In genomic region chr3:38038447-38038911, GRCh38 we compare ENCODE assay signal across 10 cellular contexts. TPM values are rescaled to one million over a fixed set of nuclear protein-coding genes. Genes with fewer than 3 reads are reported as not detected.
A peak's percentile ranks its signal among the peaks of the same experiment; 100 is the strongest.
DNase-seq lines count a peak whose midpoint lies in the region; ATAC-seq, FAIRE-seq and TF ChIP-seq lines count a peak whose summit lies in the region.
"Had no signal": no experiment of that assay in that cellular context is flagged by ENCODE, and none has a peak within 500 bp of the region (broad histone marks: within the 10 kb centered on the region; RNA-seq: fewer than 3 reads in every experiment).

No MANE protein-coding gene starts in this region.

- intact Hi-C loops in activated CD4-positive, alpha-beta T cell treated with anti-CD3 and anti-CD28 coated beads, Interleukin-2, amount 10 ng/mL, durations not matched to agents 24 days and 14 days (cut with micrococcal nuclease), result loop anchor here (1.0 to 2.0 kb wide), 3 partner anchors 9 to 126 kb away; partner anchors contain the start of genes OXSR1 and PLCD1
- intact Hi-C loops in endothelial cell of umbilical vein (cut with micrococcal nuclease) (no loop called here), spleen (cut with DNase I; ENCODE audit: low total_unique reads) (no loop called here)

- H3K9ac ChIP-seq in endothelial cell of umbilical vein (replicated peaks; ENCODE audit: extremely low read depth, insufficient read depth, low read length), result no peak overlapping the region

- no peaks in the 10 kb centered on the region for H3K79me2 ChIP-seq in endothelial cell of umbilical vein (ENCODE audit: control insufficient read depth, insufficient read depth, low read length)

- H3K27ac ChIP-seq in endothelial cell of umbilical vein (ENCODE audit: insufficient read depth, low read depth, low read length), result no peak overlapping the region
- H3K27ac ChIP-seq in spleen, result peak overlapping the region; percentile 48 to 86 (median 67)
- no peak overlapping the region for H3K27ac ChIP-seq in suprapubic skin
- H3K27ac ChIP-seq: breast epithelium had no signal

- peak overlapping the region; percentile 55 for H3K4me2 ChIP-seq in endothelial cell of umbilical vein (ENCODE audit: insufficient read depth, low read length)

- TF ChIP-seq EP300 in suprapubic skin (IDR thresholded peaks at IDR 0.05), result no peak

- peak overlapping the region; percentile 58 for H2AFZ ChIP-seq in endothelial cell of umbilical vein (ENCODE audit: low read depth, low read length)

- 50 to 64% (median 55%) methylated on average over 5 of the region's 5 CpGs for WGBS in spleen, 5 donors
- WGBS in suprapubic skin, result 79% methylated on average over 5 of the region's 5 CpGs

- dilution Hi-C loops in endothelial cell of umbilical vein (cut with MboI; ENCODE audit: extremely low pct_ligation_motif_present, low sequenced_read_pairs), result no loop called here

- peaks cover 28% of the 10 kb centered on the region for H3K4me1 Mint-ChIP-seq in activated CD4-positive, alpha-beta T cell treated with anti-CD3 and anti-CD28 coated beads, Interleukin-2, amount 10 ng/mL, durations not matched to agents 24 days and 14 days

- H3K36me3 Mint-ChIP-seq in activated CD4-positive, alpha-beta T cell treated with anti-CD3 and anti-CD28 coated beads, Interleukin-2, amount 10 ng/mL, durations not matched to agents 24 days and 14 days (ENCODE audit: low read depth), result peaks cover 10% of the 10 kb centered on the region

- H4K20me1 ChIP-seq in endothelial cell of umbilical vein (replicated peaks; ENCODE audit: control insufficient read depth, extremely low read depth, insufficient read depth, low read length), result no peaks in the 10 kb centered on the region

- CTCF ChIA-PET in endothelial cell of umbilical vein (lab: Charles Lee), result interaction anchor here (1.0 to 1.2 kb wide), 2 partner anchors 9 to 64 kb away, joined by 3 to 6 read pairs; partner anchors contain the start of gene PLCD1

- POLR2A ChIA-PET in endothelial cell of umbilical vein (lab: Charles Lee), result no interaction called here

- FAIRE-seq in endothelial cell of umbilical vein (lab: Jason Lieb, UNC), result no peak

- H3K4me3 ChIP-seq in Jurkat, Clone E6-1 (ENCODE audit: low read length), result peak overlapping the region; percentile 62
- no peak overlapping the region for H3K4me3 ChIP-seq in endothelial cell of umbilical vein (replicated peaks in 1 of 3; ENCODE audit: insufficient read depth in 1 of 3, low read depth in 1 of 3, low read length in 3 of 3)
- H3K4me3 ChIP-seq in spleen, result peak overlapping the region in 2 of 8 donors; percentile 59 to 83
- H3K4me3 ChIP-seq in suprapubic skin, result no peak overlapping the region

- peaks cover 8% of the 10 kb centered on the region for H3K9me3 Mint-ChIP-seq in activated CD4-positive, alpha-beta T cell treated with anti-CD3 and anti-CD28 coated beads, Interleukin-2, amount 10 ng/mL, durations not matched to agents 24 days and 14 days

- peak overlapping the region; percentile 59 for H3K4me3 Mint-ChIP-seq in activated CD4-positive, alpha-beta T cell treated with anti-CD3 and anti-CD28 coated beads, Interleukin-2, amount 10 ng/mL, durations not matched to agents 24 days and 14 days

- H3K9me3 ChIP-seq in endothelial cell of umbilical vein (replicated peaks; ENCODE audit: control insufficient read depth, insufficient read depth, low read length), result no peaks in the 10 kb centered on the region
- H3K9me3 ChIP-seq in spleen, result no peaks in the 10 kb centered on the region
- H3K9me3 ChIP-seq in suprapubic skin, result no peaks in the 10 kb centered on the region
- H3K9me3 ChIP-seq: breast epithelium had no signal

- H3K36me3 ChIP-seq in endothelial cell of umbilical vein (ENCODE audit: control insufficient read depth in 2 of 2, extremely low read depth in 1 of 2, insufficient read depth in 2 of 2, low read length in 2 of 2), result no peaks in the 10 kb centered on the region
- H3K36me3 ChIP-seq in spleen, result no peaks in the 10 kb centered on the region
- H3K36me3 ChIP-seq in suprapubic skin, result no peaks in the 10 kb centered on the region
- H3K36me3 ChIP-seq: breast epithelium had no signal

- TF ChIP-seq CTCF in endothelial cell of umbilical vein (IDR thresholded peaks at IDR 0.05; ENCODE audit: extremely low read depth in 1 of 2, insufficient read depth in 1 of 2, low read depth in 1 of 2, low read length in 2 of 2), result no peak
- no peak for TF ChIP-seq CTCF in spleen (IDR thresholded peaks at IDR 0.05 in 8 of 11, conservative IDR thresholded peaks at IDR 0.05 in 3 of 11)
- TF ChIP-seq CTCF in suprapubic skin (IDR thresholded peaks at IDR 0.05), result no peak

- DNase-seq in Jurkat, Clone E6-1 (ENCODE audit: low read depth, low spot score), result no peak
- DNase-seq in activated CD4-positive, alpha-beta T cell treated with anti-CD3 and anti-CD28 coated beads, Interleukin-2, amount 10 ng/mL, durations not matched to agents 24 days and 14 days, result peak; percentile 83
- DNase-seq in endothelial cell of umbilical vein (ENCODE audit: low read depth, low spot score), result no peak
- no peak for DNase-seq in spleen
- DNase-seq in suprapubic skin (ENCODE audit: low spot score in 2 of 2), result no peak
- DNase-seq in NCI-H526 treated with DMSO at 0.1 percent for 48 hours (lab: John Stamatoyannopoulos, UW), result no peak
- DNase-seq: SHP77 treated with DMSO at 0.1 percent for 48 hours had no signal

- H3K27me3 ChIP-seq in endothelial cell of umbilical vein (ENCODE audit: control insufficient read depth in 2 of 2, insufficient read depth in 2 of 2, low read length in 2 of 2), result peaks cover 9 to 10% of the 10 kb centered on the region in 2 experiments
- peaks cover 0 to 3% (median 0%) of the 10 kb centered on the region in 7 donors for H3K27me3 ChIP-seq in spleen (replicated peaks in 1 of 7)
- no peaks in the 10 kb centered on the region for H3K27me3 ChIP-seq in suprapubic skin
- H3K27me3 ChIP-seq: breast epithelium had no signal

- H3K9me1 ChIP-seq in endothelial cell of umbilical vein (replicated peaks; ENCODE audit: control insufficient read depth, extremely low read depth, insufficient read depth, low read length), result no peaks in the 10 kb centered on the region

- H3K27ac Mint-ChIP-seq in activated CD4-positive, alpha-beta T cell treated with anti-CD3 and anti-CD28 coated beads, Interleukin-2, amount 10 ng/mL, durations not matched to agents 24 days and 14 days, result peak overlapping the region; percentile 89

- H3K27me3 Mint-ChIP-seq in activated CD4-positive, alpha-beta T cell treated with anti-CD3 and anti-CD28 coated beads, Interleukin-2, amount 10 ng/mL, durations not matched to agents 24 days and 14 days, result peaks cover 2% of the 10 kb centered on the region

- ATAC-seq in GM19328 (IDR thresholded peaks at IDR 0.05; ENCODE audit: unreplicated experiment), result no peak

- no TSS peak for BruUV-seq in endothelial cell of umbilical vein (replicated peaks; lab: Mats Ljungman, UMichigan)

- H3K4me1 ChIP-seq in endothelial cell of umbilical vein (ENCODE audit: control insufficient read depth, extremely low read depth, insufficient read depth, low read length) (peaks cover 9% of the 10 kb centered on the region), spleen (peaks cover 3 to 26% (median 21%) of the 10 kb centered on the region in 6 donors), suprapubic skin (peaks cover 20% of the 10 kb centered on the region)
- H3K4me1 ChIP-seq: breast epithelium had no signal

- TF ChIP-seq POLR2A in endothelial cell of umbilical vein (IDR thresholded peaks at IDR 0.05; ENCODE audit: low read depth, low read length) (no peak), spleen (IDR thresholded peaks at IDR 0.05) (no peak), suprapubic skin (IDR thresholded peaks at IDR 0.05) (no peak)

RNA-seq across cellular contexts. Expression of gene DLEC1, which starts 0.5 kb away (rescaled TPM):
- polyA plus RNA-seq in Jurkat, Clone E6-1 (2012; ENCODE audit: insufficient read depth, insufficient read length), result 0.79 TPM
- total RNA-seq in activated CD4-positive, alpha-beta T cell treated with anti-CD3 and anti-CD28 coated beads, Interleukin-2, amount 10 ng/mL, durations not matched to agents 24 days and 14 days, result 0.17 and 0.54 TPM in 2 replicates
- total RNA-seq in endothelial cell of umbilical vein (not detected in 2 replicates), spleen (1 to 10 TPM in 5 of 7 donors, under 1 TPM in 2; 0.52 to 2.3 (median 1.5) TPM), suprapubic skin (1 to 10 TPM in 1 of 4 donors, under 1 TPM in 3; 0.19 to 2.1 (median 0.50) TPM)
- polyA plus RNA-seq in endothelial cell of umbilical vein (not detected in 2 replicates), spleen (under 1 TPM; 0.36 to 0.57 (median 0.42) TPM)
- not detected in 2 replicates for polyA plus RNA-seq in endothelial cell of umbilical vein (2011; cell fraction: cytosol; rRNA removed)
- 0.13 and 0.14 TPM in 2 replicates for polyA plus RNA-seq in endothelial cell of umbilical vein (2011; cell fraction: nucleus; rRNA removed)
- not detected in 2 replicates for polyA plus RNA-seq in endothelial cell of umbilical vein (2012)
- 0.04 TPM in 1 of 2 replicates, not detected in the other for polyA minus RNA-seq in endothelial cell of umbilical vein
- not detected for polyA minus RNA-seq in endothelial cell of umbilical vein (2011; cell fraction: cytosol; rRNA and poly(A)+ RNA removed)
- polyA minus RNA-seq in endothelial cell of umbilical vein (2011; cell fraction: nucleus; rRNA and poly(A)+ RNA removed), result not detected in 2 replicates
- total RNA-seq: LHCN-M2 had no signal

RNA-seq across cellular contexts. Expression of gene PLCD1, which starts 9.0 kb away (rescaled TPM):
- polyA plus RNA-seq in Jurkat, Clone E6-1 (2012; ENCODE audit: insufficient read depth, insufficient read length), result 5.1 TPM
- total RNA-seq in activated CD4-positive, alpha-beta T cell treated with anti-CD3 and anti-CD28 coated beads, Interleukin-2, amount 10 ng/mL, durations not matched to agents 24 days and 14 days, result 4.1 and 4.2 TPM in 2 replicates
- total RNA-seq in endothelial cell of umbilical vein (15.3 and 18.5 TPM in 2 replicates), spleen (10 to 100 TPM; 16.3 to 24.0 (median 20.8) TPM), suprapubic skin (10 to 100 TPM; 32.3 to 42.2 (median 39.3) TPM)
- polyA plus RNA-seq in endothelial cell of umbilical vein (12.6 and 13.1 TPM in 2 replicates), spleen (10 to 100 TPM; 11.8 to 13.3 (median 12.7) TPM)
- 6.9 and 9.4 TPM in 2 replicates for polyA plus RNA-seq in endothelial cell of umbilical vein (2011; cell fraction: cytosol; rRNA removed)
- polyA plus RNA-seq in endothelial cell of umbilical vein (2011; cell fraction: nucleus; rRNA removed), result 19.9 and 26.2 TPM in 2 replicates
- 8.2 and 12.7 TPM in 2 replicates for polyA plus RNA-seq in endothelial cell of umbilical vein (2012)
- polyA minus RNA-seq in endothelial cell of umbilical vein, result 18.9 and 20.7 TPM in 2 replicates
- polyA minus RNA-seq in endothelial cell of umbilical vein (2011; cell fraction: cytosol; rRNA and poly(A)+ RNA removed), result 1.1 TPM
- 4.7 and 8.8 TPM in 2 replicates for polyA minus RNA-seq in endothelial cell of umbilical vein (2011; cell fraction: nucleus; rRNA and poly(A)+ RNA removed)

RNA-seq across cellular contexts. Expression of gene VILL, which starts 47.9 kb away (rescaled TPM):
- 33.3 TPM for polyA plus RNA-seq in Jurkat, Clone E6-1 (2012; ENCODE audit: insufficient read depth, insufficient read length)
- total RNA-seq in activated CD4-positive, alpha-beta T cell treated with anti-CD3 and anti-CD28 coated beads, Interleukin-2, amount 10 ng/mL, durations not matched to agents 24 days and 14 days, result 11.4 and 12.8 TPM in 2 replicates
- total RNA-seq in endothelial cell of umbilical vein (6.9 and 9.0 TPM in 2 replicates), spleen (10 to 100 TPM; 14.4 to 23.4 (median 16.1) TPM), suprapubic skin (10 to 100 TPM; 13.2 to 16.7 (median 15.0) TPM)
- polyA plus RNA-seq in endothelial cell of umbilical vein (10.0 and 11.6 TPM in 2 replicates), spleen (10 to 100 TPM; 19.2 to 21.5 (median 20.1) TPM)
- polyA plus RNA-seq in endothelial cell of umbilical vein (2011; cell fraction: cytosol; rRNA removed), result 6.5 and 8.1 TPM in 2 replicates
- 27.6 and 33.0 TPM in 2 replicates for polyA plus RNA-seq in endothelial cell of umbilical vein (2011; cell fraction: nucleus; rRNA removed)
- 4.2 and 4.6 TPM in 2 replicates for polyA plus RNA-seq in endothelial cell of umbilical vein (2012)
- polyA minus RNA-seq in endothelial cell of umbilical vein, result 14.5 and 20.7 TPM in 2 replicates
- polyA minus RNA-seq in endothelial cell of umbilical vein (2011; cell fraction: cytosol; rRNA and poly(A)+ RNA removed), result not detected
- 11.3 and 13.0 TPM in 2 replicates for polyA minus RNA-seq in endothelial cell of umbilical vein (2011; cell fraction: nucleus; rRNA and poly(A)+ RNA removed)

Comparison
In these comparisons a context has a peak if more than half of its experiments do, and no peak if none do; other contexts are left out.
1. H3K27ac ChIP-seq: peak in spleen (8 of 8); none in endothelial cell of umbilical vein (single experiment) and suprapubic skin (single experiment).